In the genomic region with DNA sequence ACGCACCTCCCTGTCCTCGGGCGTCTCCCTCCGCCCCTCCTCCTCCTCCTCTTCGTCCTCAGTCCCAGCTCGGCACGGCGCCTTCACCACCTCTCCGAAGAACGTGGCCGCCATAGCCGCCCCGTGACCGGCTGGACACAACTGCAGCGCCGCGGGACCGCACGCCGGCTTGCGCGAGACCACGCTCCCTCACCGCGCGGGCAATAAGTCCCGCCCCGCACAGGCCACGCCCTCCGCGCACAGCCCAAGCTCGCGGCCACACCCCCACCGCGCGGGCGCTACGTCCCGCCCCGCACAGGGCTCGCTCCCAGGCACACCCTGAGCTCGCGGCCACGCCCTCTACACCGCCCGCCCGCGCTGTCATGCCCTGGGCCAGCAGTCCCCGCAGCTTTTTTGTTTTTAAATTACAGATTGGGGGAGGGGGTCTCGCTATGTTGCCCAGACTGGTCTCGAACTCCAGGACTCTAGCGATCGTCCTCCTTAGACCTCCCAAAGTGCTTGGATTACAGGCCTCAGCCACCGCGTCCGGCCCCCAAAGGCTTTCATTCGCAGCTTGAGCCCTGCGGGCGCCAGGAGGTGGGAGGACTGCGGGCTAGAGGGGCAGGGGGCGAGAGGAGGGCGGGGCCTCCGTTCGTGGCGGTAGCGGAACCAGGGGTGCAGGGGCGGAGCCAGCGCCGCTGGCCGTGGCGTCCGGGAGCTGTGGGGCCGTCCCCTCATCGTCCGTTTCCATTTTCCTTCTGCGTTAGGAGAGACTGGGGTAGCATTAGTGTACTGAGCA, we compare ENCODE assay signal across 1 cellular context.
TF ChIP-seq lines count a peak whose summit lies in the region.

A gene with protein sequence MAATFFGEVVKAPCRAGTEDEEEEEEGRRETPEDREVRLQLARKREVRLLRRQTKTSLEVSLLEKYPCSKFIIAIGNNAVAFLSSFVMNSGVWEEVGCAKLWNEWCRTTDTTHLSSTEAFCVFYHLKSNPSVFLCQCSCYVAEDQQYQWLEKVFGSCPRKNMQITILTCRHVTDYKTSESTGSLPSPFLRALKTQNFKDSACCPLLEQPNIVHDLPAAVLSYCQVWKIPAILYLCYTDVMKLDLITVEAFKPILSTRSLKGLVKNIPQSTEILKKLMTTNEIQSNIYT (minus strand): TSS at position 180 of the 778 bp plus-strand sequence. CDS start 66 bp downstream, at position 114.

TF ChIP-seq in K562, 482 proteins besides CTCF, POLR2A, EP300 and RAD21 (continued from another document and continues in another):
- TF ChIP-seq, protein P1, sequence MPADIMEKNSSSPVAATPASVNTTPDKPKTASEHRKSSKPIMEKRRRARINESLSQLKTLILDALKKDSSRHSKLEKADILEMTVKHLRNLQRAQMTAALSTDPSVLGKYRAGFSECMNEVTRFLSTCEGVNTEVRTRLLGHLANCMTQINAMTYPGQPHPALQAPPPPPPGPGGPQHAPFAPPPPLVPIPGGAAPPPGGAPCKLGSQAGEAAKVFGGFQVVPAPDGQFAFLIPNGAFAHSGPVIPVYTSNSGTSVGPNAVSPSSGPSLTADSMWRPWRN (IDR thresholded peaks at IDR 0.05; ENCODE audit: low read depth), result peak; percentile 50
- TF ChIP-seq KLF13 (tag; IDR thresholded peaks at IDR 0.05; ENCODE audit: borderline replicate concordance, low read depth), result peak; percentile 90
- TF ChIP-seq ILF3 (IDR thresholded peaks at IDR 0.05; ENCODE audit: borderline replicate concordance), result peak; percentile 74; the same call in 1 of the 2 replicates
- 0 out of 2 replicates have a peak, but pooled peaks have one; percentile 5 for TF ChIP-seq ZNF57 (CRISPR knock-in tag; IDR thresholded peaks at IDR 0.05)
- peak in 1 of 2 experiments; percentile 53; a peak in 1 of 4 replicates for TF ChIP-seq FOXA3 (CRISPR knock-in tag; conservative IDR thresholded peaks at IDR 0.05 in 1 of 2, IDR thresholded peaks at IDR 0.05 in 1 of 2)
- peak; percentile 54 for TF ChIP-seq BRD9 (IDR thresholded peaks at IDR 0.05; ENCODE audit: low read depth, partially characterized antibody)
- TF ChIP-seq NONO (IDR thresholded peaks at IDR 0.05; ENCODE audit: low read depth in 2 of 2, low read length in 1 of 2), result peak; percentile 61 to 76; a peak in 3 of 4 replicates
- peak; percentile 81 for TF ChIP-seq PCBP1 (IDR thresholded peaks at IDR 0.05; ENCODE audit: low read depth, low read length, poor library complexity, severe bottlenecking)
- no peak; the same call in 1 of the 2 replicates for TF ChIP-seq ZNF324 (CRISPR knock-in tag; IDR thresholded peaks at IDR 0.05)
- TF ChIP-seq FOXJ2 (tag; IDR thresholded peaks at IDR 0.05), result no peak
- peak; percentile 88 for TF ChIP-seq GABPB2 (CRISPR knock-in tag; conservative IDR thresholded peaks at IDR 0.05)
- TF ChIP-seq, protein P2, sequence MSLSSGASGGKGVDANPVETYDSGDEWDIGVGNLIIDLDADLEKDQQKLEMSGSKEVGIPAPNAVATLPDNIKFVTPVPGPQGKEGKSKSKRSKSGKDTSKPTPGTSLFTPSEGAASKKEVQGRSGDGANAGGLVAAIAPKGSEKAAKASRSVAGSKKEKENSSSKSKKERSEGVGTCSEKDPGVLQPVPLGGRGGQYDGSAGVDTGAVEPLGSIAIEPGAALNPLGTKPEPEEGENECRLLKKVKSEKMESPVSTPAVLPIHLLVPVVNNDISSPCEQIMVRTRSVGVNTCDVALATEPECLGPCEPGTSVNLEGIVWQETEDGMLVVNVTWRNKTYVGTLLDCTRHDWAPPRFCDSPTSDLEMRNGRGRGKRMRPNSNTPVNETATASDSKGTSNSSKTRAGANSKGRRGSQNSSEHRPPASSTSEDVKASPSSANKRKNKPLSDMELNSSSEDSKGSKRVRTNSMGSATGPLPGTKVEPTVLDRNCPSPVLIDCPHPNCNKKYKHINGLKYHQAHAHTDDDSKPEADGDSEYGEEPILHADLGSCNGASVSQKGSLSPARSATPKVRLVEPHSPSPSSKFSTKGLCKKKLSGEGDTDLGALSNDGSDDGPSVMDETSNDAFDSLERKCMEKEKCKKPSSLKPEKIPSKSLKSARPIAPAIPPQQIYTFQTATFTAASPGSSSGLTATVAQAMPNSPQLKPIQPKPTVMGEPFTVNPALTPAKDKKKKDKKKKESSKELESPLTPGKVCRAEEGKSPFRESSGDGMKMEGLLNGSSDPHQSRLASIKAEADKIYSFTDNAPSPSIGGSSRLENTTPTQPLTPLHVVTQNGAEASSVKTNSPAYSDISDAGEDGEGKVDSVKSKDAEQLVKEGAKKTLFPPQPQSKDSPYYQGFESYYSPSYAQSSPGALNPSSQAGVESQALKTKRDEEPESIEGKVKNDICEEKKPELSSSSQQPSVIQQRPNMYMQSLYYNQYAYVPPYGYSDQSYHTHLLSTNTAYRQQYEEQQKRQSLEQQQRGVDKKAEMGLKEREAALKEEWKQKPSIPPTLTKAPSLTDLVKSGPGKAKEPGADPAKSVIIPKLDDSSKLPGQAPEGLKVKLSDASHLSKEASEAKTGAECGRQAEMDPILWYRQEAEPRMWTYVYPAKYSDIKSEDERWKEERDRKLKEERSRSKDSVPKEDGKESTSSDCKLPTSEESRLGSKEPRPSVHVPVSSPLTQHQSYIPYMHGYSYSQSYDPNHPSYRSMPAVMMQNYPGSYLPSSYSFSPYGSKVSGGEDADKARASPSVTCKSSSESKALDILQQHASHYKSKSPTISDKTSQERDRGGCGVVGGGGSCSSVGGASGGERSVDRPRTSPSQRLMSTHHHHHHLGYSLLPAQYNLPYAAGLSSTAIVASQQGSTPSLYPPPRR (CRISPR knock-in tag; IDR thresholded peaks at IDR 0.05; ENCODE audit: borderline replicate concordance), result peak; percentile 32; the same call in 1 of the 2 replicates
- TF ChIP-seq ZNF12 (CRISPR knock-in tag; IDR thresholded peaks at IDR 0.05), result peak; percentile 16; the same call in 1 of the 2 replicates
- TF ChIP-seq, protein P3, sequence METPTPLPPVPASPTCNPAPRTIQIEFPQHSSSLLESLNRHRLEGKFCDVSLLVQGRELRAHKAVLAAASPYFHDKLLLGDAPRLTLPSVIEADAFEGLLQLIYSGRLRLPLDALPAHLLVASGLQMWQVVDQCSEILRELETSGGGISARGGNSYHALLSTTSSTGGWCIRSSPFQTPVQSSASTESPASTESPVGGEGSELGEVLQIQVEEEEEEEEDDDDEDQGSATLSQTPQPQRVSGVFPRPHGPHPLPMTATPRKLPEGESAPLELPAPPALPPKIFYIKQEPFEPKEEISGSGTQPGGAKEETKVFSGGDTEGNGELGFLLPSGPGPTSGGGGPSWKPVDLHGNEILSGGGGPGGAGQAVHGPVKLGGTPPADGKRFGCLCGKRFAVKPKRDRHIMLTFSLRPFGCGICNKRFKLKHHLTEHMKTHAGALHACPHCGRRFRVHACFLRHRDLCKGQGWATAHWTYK (CRISPR knock-in tag; IDR thresholded peaks at IDR 0.05), result peak; percentile 90; the same call in 1 of the 2 replicates
- peak; percentile 66 for TF ChIP-seq KHSRP (IDR thresholded peaks at IDR 0.05)
- TF ChIP-seq, protein P4, sequence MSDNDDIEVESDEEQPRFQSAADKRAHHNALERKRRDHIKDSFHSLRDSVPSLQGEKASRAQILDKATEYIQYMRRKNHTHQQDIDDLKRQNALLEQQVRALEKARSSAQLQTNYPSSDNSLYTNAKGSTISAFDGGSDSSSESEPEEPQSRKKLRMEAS (CRISPR knock-in tag; IDR thresholded peaks at IDR 0.05), result peak; percentile 91
- TF ChIP-seq CBX1 (IDR thresholded peaks at IDR 0.05; ENCODE audit: low read depth), result peak; percentile 23
- TF ChIP-seq NCOR1 (IDR thresholded peaks at IDR 0.05), result peak; percentile 37; the same call in 1 of the 2 replicates
- TF ChIP-seq DPF2 (IDR thresholded peaks at IDR 0.05), result peak; percentile 71
- no peak for TF ChIP-seq CREBBP (IDR thresholded peaks at IDR 0.05; ENCODE audit: low read depth, low read length)
- TF ChIP-seq, protein P5, sequence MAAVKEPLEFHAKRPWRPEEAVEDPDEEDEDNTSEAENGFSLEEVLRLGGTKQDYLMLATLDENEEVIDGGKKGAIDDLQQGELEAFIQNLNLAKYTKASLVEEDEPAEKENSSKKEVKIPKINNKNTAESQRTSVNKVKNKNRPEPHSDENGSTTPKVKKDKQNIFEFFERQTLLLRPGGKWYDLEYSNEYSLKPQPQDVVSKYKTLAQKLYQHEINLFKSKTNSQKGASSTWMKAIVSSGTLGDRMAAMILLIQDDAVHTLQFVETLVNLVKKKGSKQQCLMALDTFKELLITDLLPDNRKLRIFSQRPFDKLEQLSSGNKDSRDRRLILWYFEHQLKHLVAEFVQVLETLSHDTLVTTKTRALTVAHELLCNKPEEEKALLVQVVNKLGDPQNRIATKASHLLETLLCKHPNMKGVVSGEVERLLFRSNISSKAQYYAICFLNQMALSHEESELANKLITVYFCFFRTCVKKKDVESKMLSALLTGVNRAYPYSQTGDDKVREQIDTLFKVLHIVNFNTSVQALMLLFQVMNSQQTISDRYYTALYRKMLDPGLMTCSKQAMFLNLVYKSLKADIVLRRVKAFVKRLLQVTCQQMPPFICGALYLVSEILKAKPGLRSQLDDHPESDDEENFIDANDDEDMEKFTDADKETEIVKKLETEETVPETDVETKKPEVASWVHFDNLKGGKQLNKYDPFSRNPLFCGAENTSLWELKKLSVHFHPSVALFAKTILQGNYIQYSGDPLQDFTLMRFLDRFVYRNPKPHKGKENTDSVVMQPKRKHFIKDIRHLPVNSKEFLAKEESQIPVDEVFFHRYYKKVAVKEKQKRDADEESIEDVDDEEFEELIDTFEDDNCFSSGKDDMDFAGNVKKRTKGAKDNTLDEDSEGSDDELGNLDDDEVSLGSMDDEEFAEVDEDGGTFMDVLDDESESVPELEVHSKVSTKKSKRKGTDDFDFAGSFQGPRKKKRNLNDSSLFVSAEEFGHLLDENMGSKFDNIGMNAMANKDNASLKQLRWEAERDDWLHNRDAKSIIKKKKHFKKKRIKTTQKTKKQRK (IDR thresholded peaks at IDR 0.05; ENCODE audit: borderline replicate concordance, low read depth, low read length), result no peak
- TF ChIP-seq, protein P6, sequence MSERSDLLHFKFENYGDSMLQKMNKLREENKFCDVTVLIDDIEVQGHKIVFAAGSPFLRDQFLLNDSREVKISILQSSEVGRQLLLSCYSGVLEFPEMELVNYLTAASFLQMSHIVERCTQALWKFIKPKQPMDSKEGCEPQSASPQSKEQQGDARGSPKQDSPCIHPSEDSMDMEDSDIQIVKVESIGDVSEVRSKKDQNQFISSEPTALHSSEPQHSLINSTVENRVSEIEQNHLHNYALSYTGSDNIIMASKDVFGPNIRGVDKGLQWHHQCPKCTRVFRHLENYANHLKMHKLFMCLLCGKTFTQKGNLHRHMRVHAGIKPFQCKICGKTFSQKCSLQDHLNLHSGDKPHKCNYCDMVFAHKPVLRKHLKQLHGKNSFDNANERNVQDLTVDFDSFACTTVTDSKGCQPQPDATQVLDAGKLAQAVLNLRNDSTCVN (CRISPR knock-in tag; IDR thresholded peaks at IDR 0.05), result peak; percentile 64
- no peak for TF ChIP-seq SRSF3 (IDR thresholded peaks at IDR 0.05; ENCODE audit: insufficient read depth, low read length)
- TF ChIP-seq ARHGAP35 (IDR thresholded peaks at IDR 0.05; ENCODE audit: partially characterized antibody), result no peak
- TF ChIP-seq HMG20B (CRISPR knock-in tag; IDR thresholded peaks at IDR 0.05), result 0 out of 2 replicates have a peak, but pooled peaks have one; percentile 4
- TF ChIP-seq, protein P7, sequence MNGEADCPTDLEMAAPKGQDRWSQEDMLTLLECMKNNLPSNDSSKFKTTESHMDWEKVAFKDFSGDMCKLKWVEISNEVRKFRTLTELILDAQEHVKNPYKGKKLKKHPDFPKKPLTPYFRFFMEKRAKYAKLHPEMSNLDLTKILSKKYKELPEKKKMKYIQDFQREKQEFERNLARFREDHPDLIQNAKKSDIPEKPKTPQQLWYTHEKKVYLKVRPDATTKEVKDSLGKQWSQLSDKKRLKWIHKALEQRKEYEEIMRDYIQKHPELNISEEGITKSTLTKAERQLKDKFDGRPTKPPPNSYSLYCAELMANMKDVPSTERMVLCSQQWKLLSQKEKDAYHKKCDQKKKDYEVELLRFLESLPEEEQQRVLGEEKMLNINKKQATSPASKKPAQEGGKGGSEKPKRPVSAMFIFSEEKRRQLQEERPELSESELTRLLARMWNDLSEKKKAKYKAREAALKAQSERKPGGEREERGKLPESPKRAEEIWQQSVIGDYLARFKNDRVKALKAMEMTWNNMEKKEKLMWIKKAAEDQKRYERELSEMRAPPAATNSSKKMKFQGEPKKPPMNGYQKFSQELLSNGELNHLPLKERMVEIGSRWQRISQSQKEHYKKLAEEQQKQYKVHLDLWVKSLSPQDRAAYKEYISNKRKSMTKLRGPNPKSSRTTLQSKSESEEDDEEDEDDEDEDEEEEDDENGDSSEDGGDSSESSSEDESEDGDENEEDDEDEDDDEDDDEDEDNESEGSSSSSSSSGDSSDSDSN (IDR thresholded peaks at IDR 0.05; ENCODE audit: borderline replicate concordance in 1 of 2, low read depth in 2 of 2, low read length in 2 of 2), result peak in 1 of 2 experiments; percentile 62; a peak in 2 of 4 replicates
- peak; percentile 46 for TF ChIP-seq ZNF263 (CRISPR knock-in tag; IDR thresholded peaks at IDR 0.05; ENCODE audit: borderline replicate concordance)
- no peak for TF ChIP-seq RBM39 (optimal IDR thresholded peaks at IDR 0.05; ENCODE audit: low read depth, low read length)
- no peak for TF ChIP-seq ZNF23 (CRISPR knock-in tag; IDR thresholded peaks at IDR 0.05)
- TF ChIP-seq RBM34 (IDR thresholded peaks at IDR 0.05; ENCODE audit: borderline replicate concordance, insufficient read depth, low read length), result peak; percentile 92; the same call in 1 of the 2 replicates
- TF ChIP-seq TCF3 (CRISPR knock-in tag; IDR thresholded peaks at IDR 0.05), result peak; percentile 43; the same call in 1 of the 2 replicates
- peak; percentile 62; the same call in 1 of the 2 replicates for TF ChIP-seq ESRRA (IDR thresholded peaks at IDR 0.05; ENCODE audit: borderline replicate concordance, low read depth)
- peak; percentile 64 to 93 (median 86) for TF ChIP-seq YY1 (IDR thresholded peaks at IDR 0.05; ENCODE audit: borderline replicate concordance in 1 of 3, control insufficient read depth in 1 of 3, extremely low read depth in 1 of 3, insufficient read depth in 3 of 3, insufficient read length in 1 of 3, insufficient replicate concordance in 2 of 3, low read depth in 1 of 3, low read length in 2 of 3)
- TF ChIP-seq GATAD2A (IDR thresholded peaks at IDR 0.05), result 0 out of 2 replicates have a peak, but pooled peaks have one; percentile 49
- TF ChIP-seq PTBP1 (IDR thresholded peaks at IDR 0.05; ENCODE audit: low read depth, low read length), result 0 out of 2 replicates have a peak, but pooled peaks have one; percentile 38
- peak; percentile 98 for TF ChIP-seq ZBTB7A (IDR thresholded peaks at IDR 0.05; ENCODE audit: borderline replicate concordance, control insufficient read depth, low read depth, low read length)
- peak; percentile 18; the same call in 1 of the 2 replicates for TF ChIP-seq RNF2 (IDR thresholded peaks at IDR 0.05)
- TF ChIP-seq, protein P8, sequence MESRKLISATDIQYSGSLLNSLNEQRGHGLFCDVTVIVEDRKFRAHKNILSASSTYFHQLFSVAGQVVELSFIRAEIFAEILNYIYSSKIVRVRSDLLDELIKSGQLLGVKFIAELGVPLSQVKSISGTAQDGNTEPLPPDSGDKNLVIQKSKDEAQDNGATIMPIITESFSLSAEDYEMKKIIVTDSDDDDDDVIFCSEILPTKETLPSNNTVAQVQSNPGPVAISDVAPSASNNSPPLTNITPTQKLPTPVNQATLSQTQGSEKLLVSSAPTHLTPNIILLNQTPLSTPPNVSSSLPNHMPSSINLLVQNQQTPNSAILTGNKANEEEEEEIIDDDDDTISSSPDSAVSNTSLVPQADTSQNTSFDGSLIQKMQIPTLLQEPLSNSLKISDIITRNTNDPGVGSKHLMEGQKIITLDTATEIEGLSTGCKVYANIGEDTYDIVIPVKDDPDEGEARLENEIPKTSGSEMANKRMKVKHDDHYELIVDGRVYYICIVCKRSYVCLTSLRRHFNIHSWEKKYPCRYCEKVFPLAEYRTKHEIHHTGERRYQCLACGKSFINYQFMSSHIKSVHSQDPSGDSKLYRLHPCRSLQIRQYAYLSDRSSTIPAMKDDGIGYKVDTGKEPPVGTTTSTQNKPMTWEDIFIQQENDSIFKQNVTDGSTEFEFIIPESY (CRISPR knock-in tag; IDR thresholded peaks at IDR 0.05), result peak; percentile 75
- TF ChIP-seq FOSL1 (tag; conservative IDR thresholded peaks at IDR 0.05), result no peak
- peak; percentile 68; the same call in 1 of the 2 replicates for TF ChIP-seq SNIP1 (IDR thresholded peaks at IDR 0.05; ENCODE audit: low read depth)
